Comparison of ENCODE assay signal across 9 cellular contexts in the genomic region with DNA sequence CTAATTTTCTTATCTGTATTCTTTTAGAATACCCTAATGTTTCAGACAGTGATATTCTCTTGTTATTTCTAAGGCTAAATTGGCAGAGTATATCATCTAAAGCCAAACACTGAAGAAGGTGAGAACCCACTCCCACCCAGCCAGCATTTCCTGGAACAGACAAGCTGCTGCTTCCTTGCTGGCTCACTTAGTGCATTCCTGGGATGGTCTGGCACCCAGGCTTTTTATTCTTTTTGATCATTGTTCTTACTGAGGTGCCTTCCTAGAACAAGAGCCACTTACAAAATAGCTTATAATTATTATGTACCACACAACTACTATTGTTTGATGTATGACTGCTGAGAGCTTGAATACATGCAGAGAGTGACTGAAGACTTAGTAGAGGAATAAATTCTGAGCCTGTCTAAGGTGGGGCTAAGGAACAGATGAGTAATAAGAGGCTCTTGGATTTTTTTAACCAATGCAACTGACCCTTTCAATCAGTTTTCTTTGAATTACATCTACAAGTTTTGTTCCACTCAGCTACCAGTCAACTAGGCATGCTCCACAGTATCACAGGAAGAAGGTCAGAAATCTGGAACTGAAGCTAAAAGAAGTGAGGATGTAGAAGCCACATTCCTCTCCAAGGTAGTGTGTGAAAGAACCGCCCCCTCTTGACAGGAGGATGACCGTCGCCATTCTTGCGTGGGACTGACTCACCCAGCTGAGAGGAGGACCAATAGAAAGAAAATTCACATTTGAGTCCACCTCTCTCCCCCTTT. TPM values are rescaled to one million over a fixed set of nuclear protein-coding genes. Genes with fewer than 3 reads are reported as not detected.
DNase-seq lines count a peak whose midpoint lies in the region; ATAC-seq lines count a peak whose summit lies in the region.
"Had no signal": no experiment of that assay in that cellular context is flagged by ENCODE, and none has a peak within 500 bp of the region (broad histone marks: within the 10 kb centered on the region; RNA-seq: fewer than 3 reads in every experiment).

No MANE protein-coding gene starts in this region.

- peak; percentile 74 for DNase-seq in HK-2 (ENCODE audit: unreplicated experiment)
- DNase-seq in activated CD4-positive, alpha-beta memory T cell treated with anti-CD3 and anti-CD28 coated beads for 36 hours = peak; percentile 28
- DNase-seq in glomerular endothelial cell (ENCODE audit: extremely low read depth, low read depth, low spot score) = peak; percentile 20
- DNase-seq in stimulated activated naive B cell treated with anti-CD40 and anti-IgM and Interleukin-4, amounts not matched to agents 10 μg/mL and 1 μg/mL and 100 μg/mL, for 72 hours = no peak
- no peak for DNase-seq in SK-N-DZ (ENCODE audit: low spot score)
- DNase-seq in NCI-H2081 treated with DMSO at 0.1 percent for 48 hours (lab: John Stamatoyannopoulos, UW) = no peak
- DNase-seq: glutamatergic neuron had no signal

- peaks cover 21% of the 10 kb centered on the region for H3K4me1 Mint-ChIP-seq in activated CD4-positive, alpha-beta memory T cell treated with anti-CD3 and anti-CD28 coated beads for 36 hours (ENCODE audit: low read depth)
- peaks cover 14 to 27% of the 10 kb centered on the region in 2 donors for H3K4me1 Mint-ChIP-seq in stimulated activated naive B cell treated with anti-CD40 and anti-IgM and Interleukin-4, amounts not matched to agents 10 μg/mL and 1 μg/mL and 100 μg/mL, for 72 hours

- H3K9me3 Mint-ChIP-seq in activated CD4-positive, alpha-beta memory T cell treated with anti-CD3 and anti-CD28 coated beads for 36 hours = no peaks in the 10 kb centered on the region
- H3K9me3 Mint-ChIP-seq in stimulated activated naive B cell treated with anti-CD40 and anti-IgM and Interleukin-4, amounts not matched to agents 10 μg/mL and 1 μg/mL and 100 μg/mL, for 72 hours = no peaks in the 10 kb centered on the region

- intact Hi-C loops in activated CD4-positive, alpha-beta memory T cell treated with anti-CD3 and anti-CD28 coated beads for 36 hours (cut with micrococcal nuclease) = loop anchor here (5.0 kb wide), 1 partner anchor 35 kb away; no protein-coding TSS in a partner anchor

- peak overlapping the region; percentile 25 for H3K27ac Mint-ChIP-seq in activated CD4-positive, alpha-beta memory T cell treated with anti-CD3 and anti-CD28 coated beads for 36 hours
- peak overlapping the region; percentile 71 for H3K27ac Mint-ChIP-seq in stimulated activated naive B cell treated with anti-CD40 and anti-IgM and Interleukin-4, amounts not matched to agents 10 μg/mL and 1 μg/mL and 100 μg/mL, for 72 hours

- peaks cover 36% of the 10 kb centered on the region for H3K36me3 Mint-ChIP-seq in activated CD4-positive, alpha-beta memory T cell treated with anti-CD3 and anti-CD28 coated beads for 36 hours
- H3K36me3 Mint-ChIP-seq in stimulated activated naive B cell treated with anti-CD40 and anti-IgM and Interleukin-4, amounts not matched to agents 10 μg/mL and 1 μg/mL and 100 μg/mL, for 72 hours = peaks cover 23 to 52% of the 10 kb centered on the region in 2 donors

- CTCF ChIA-PET in activated CD4-positive, alpha-beta memory T cell treated with anti-CD3 and anti-CD28 coated beads for 36 hours (lab: Charles Lee) = interaction anchor here (0.6 to 2.1 kb wide), 6 partner anchors 11 to 588 kb away, joined by 3 to 16 read pairs (median 4); a partner anchor contains a TSS

- POLR2A ChIA-PET in activated CD4-positive, alpha-beta memory T cell treated with anti-CD3 and anti-CD28 coated beads for 36 hours (lab: Charles Lee) = interaction anchor here (0.6 to 1.5 kb wide), 2 partner anchors 37 to 187 kb away, joined by 4 read pairs; a partner anchor contains a TSS

- no peak overlapping the region for H3K4me3 Mint-ChIP-seq in activated CD4-positive, alpha-beta memory T cell treated with anti-CD3 and anti-CD28 coated beads for 36 hours
- no peak overlapping the region for H3K4me3 Mint-ChIP-seq in stimulated activated naive B cell treated with anti-CD40 and anti-IgM and Interleukin-4, amounts not matched to agents 10 μg/mL and 1 μg/mL and 100 μg/mL, for 72 hours

- peak in 1 of 2 donors; percentile 24 for ATAC-seq in stimulated activated naive B cell treated with anti-CD40 and anti-IgM and Interleukin-4, amounts not matched to agents 10 μg/mL and 1 μg/mL and 100 μg/mL, for 72 hours (replicated peaks)
- ATAC-seq in HG03457 (IDR thresholded peaks at IDR 0.05; ENCODE audit: unreplicated experiment) = no peak
- ATAC-seq: HepG2 had no signal

- no peaks in the 10 kb centered on the region for H3K27me3 Mint-ChIP-seq in activated CD4-positive, alpha-beta memory T cell treated with anti-CD3 and anti-CD28 coated beads for 36 hours
- no peaks in the 10 kb centered on the region for H3K27me3 Mint-ChIP-seq in stimulated activated naive B cell treated with anti-CD40 and anti-IgM and Interleukin-4, amounts not matched to agents 10 μg/mL and 1 μg/mL and 100 μg/mL, for 72 hours

RNA-seq across cellular contexts. Expression of a gene that starts 30.1 kb away (rescaled TPM):
- total RNA-seq in activated CD4-positive, alpha-beta memory T cell treated with anti-CD3 and anti-CD28 coated beads for 36 hours = not detected
- total RNA-seq in glomerular endothelial cell = 0.15 and 0.29 TPM in 2 replicates
- polyA plus RNA-seq in SK-N-DZ (2014; cell fraction: cytosol; rRNA removed) = 1.2 and 1.5 TPM in 2 replicates
- 0.51 and 0.57 TPM in 2 replicates for polyA plus RNA-seq in SK-N-DZ (2014; cell fraction: nucleus; rRNA removed)

RNA-seq across cellular contexts. Expression of a gene that starts 53.6 kb away (rescaled TPM):
- total RNA-seq in activated CD4-positive, alpha-beta memory T cell treated with anti-CD3 and anti-CD28 coated beads for 36 hours = 10 to 100 TPM; 17.3 TPM
- 33.2 and 36.2 TPM in 2 replicates for total RNA-seq in glomerular endothelial cell
- polyA plus RNA-seq in SK-N-DZ (2014; cell fraction: cytosol; rRNA removed) = 70.5 and 76.0 TPM in 2 replicates
- polyA plus RNA-seq in SK-N-DZ (2014; cell fraction: nucleus; rRNA removed) = 39.1 and 41.6 TPM in 2 replicates

Comparison
In these comparisons a context has a peak if more than half of its experiments do, and no peak if none do; other contexts are left out.
1. DNase-seq: peak in HK-2 (single experiment), activated CD4-positive, alpha-beta memory T cell treated with anti-CD3 and anti-CD28 coated beads for 36 hours (single experiment) and glomerular endothelial cell (single experiment); none in stimulated activated naive B cell treated with anti-CD40 and anti-IgM and Interleukin-4, amounts not matched to agents 10 μg/mL and 1 μg/mL and 100 μg/mL, for 72 hours (single experiment), SK-N-DZ (single experiment) and NCI-H2081 treated with DMSO at 0.1 percent for 48 hours (single experiment).